In genomic region chr2:226683196-226683595, GRCh38 we compare ENCODE assay signal across 23 cellular contexts.
DNase-seq lines count a peak whose midpoint lies in the region; ATAC-seq and TF ChIP-seq lines count a peak whose summit lies in the region.
"Had no signal": no experiment of that assay in that cellular context is flagged by ENCODE, and none has a peak within 500 bp of the region (broad histone marks: within the 10 kb centered on the region; RNA-seq: fewer than 3 reads in every experiment).

No MANE protein-coding gene starts in this region.

- dilution Hi-C loops in IMR-90 (cut with HindIII; ENCODE audit: low sequenced_read_pairs, unreplicated experiment): no loop called here
- dilution Hi-C loops in mammary epithelial cell (cut with HindIII; ENCODE audit: low sequenced_read_pairs): no loop called here

- no peak overlapping the region for H3K27ac Mint-ChIP-seq in chondrocyte (ENCODE audit: unreplicated experiment)
- H3K27ac Mint-ChIP-seq: IgD-negative memory B cell, neural progenitor cell, T-cell had no signal

- in situ Hi-C loops in IMR-90 (cut with MboI; ENCODE audit: low sequenced_read_pairs) (no loop called here), mammary epithelial cell (cut with MboI; ENCODE audit: low sequenced_read_pairs in 2 of 2) (no loop called here)

- H3K4me3 Mint-ChIP-seq in chondrocyte (ENCODE audit: unreplicated experiment): no peak overlapping the region
- H3K4me3 Mint-ChIP-seq: central memory CD8-positive, alpha-beta T cell; IgD-negative memory B cell; neural progenitor cell; T-cell had no signal

- H4K20me1 ChIP-seq in IMR-90 (ENCODE audit: insufficient read depth, low read length): no peaks in the 10 kb centered on the region
- H4K20me1 ChIP-seq in mammary epithelial cell (ENCODE audit: insufficient read depth, low read length): no peaks in the 10 kb centered on the region

- H3K9ac ChIP-seq in IMR-90 (ENCODE audit: low read depth, low read length) (no peak overlapping the region), mammary epithelial cell (ENCODE audit: insufficient read depth, low read length) (no peak overlapping the region)
- H3K9ac ChIP-seq: neural progenitor cell had no signal

- H3K9me3 ChIP-seq in IMR-90 (ENCODE audit: control insufficient read depth, insufficient read depth, low read length) (no peaks in the 10 kb centered on the region), mammary epithelial cell (replicated peaks; ENCODE audit: insufficient read depth, low read length) (no peaks in the 10 kb centered on the region)
- H3K9me3 ChIP-seq: left ventricle myocardium inferior, mucosa of descending colon had no signal

- H2AK9ac ChIP-seq in IMR-90 (replicated peaks; ENCODE audit: low read depth, low read length, poor library complexity): no peak overlapping the region

- H3K27me3 Mint-ChIP-seq in chondrocyte (ENCODE audit: low read depth): no peaks in the 10 kb centered on the region

- peak; percentile 29 for ATAC-seq in IMR-90 (ENCODE audit: low read depth)
- ATAC-seq in foreskin keratinocyte: peak; percentile 99
- ATAC-seq: T-cell had no signal

- H3K4ac ChIP-seq in IMR-90 (ENCODE audit: low read depth, low read length): no peak overlapping the region

- H3K27ac ChIP-seq in IMR-90 (ENCODE audit: insufficient read depth, low read length) (no peak overlapping the region), mammary epithelial cell (ENCODE audit: insufficient read depth, low read depth, low read length) (no peak overlapping the region), foreskin keratinocyte (peak overlapping the region; percentile 61)
- H3K27ac ChIP-seq: neural progenitor cell had no signal

- TF ChIP-seq POLR2A in IMR-90 (IDR thresholded peaks at IDR 0.05; ENCODE audit: low read depth, low read length): no peak

- H2BK5ac ChIP-seq in IMR-90 (ENCODE audit: low read depth, low read length, poor library complexity, severe bottlenecking): no peak overlapping the region

- H4K91ac ChIP-seq in IMR-90 (ENCODE audit: insufficient read depth, low read depth, low read length): no peak overlapping the region

- H2AFZ ChIP-seq in IMR-90 (replicated peaks; ENCODE audit: low read length, poor library complexity): no peak overlapping the region
- H2AFZ ChIP-seq in mammary epithelial cell (ENCODE audit: low read depth, low read length): no peak overlapping the region
- H2AFZ ChIP-seq: neural progenitor cell had no signal

- H3K9me3 Mint-ChIP-seq in chondrocyte (ENCODE audit: low read depth): no peaks in the 10 kb centered on the region
- H3K9me3 Mint-ChIP-seq: central memory CD8-positive, alpha-beta T cell; T-cell had no signal

- H3K4me2 ChIP-seq in IMR-90 (ENCODE audit: low read depth, low read length) (no peak overlapping the region; the same call in 1 of the 2 replicates), mammary epithelial cell (ENCODE audit: insufficient read depth, low read depth, low read length) (no peak overlapping the region)
- H3K4me2 ChIP-seq: neural progenitor cell had no signal

- no peak overlapping the region for H2BK20ac ChIP-seq in IMR-90 (ENCODE audit: low read depth, low read length)

- TF ChIP-seq CTCF in IMR-90 (conservative IDR thresholded peaks at IDR 0.05; ENCODE audit: low read depth, low read length) (no peak), mammary epithelial cell (conservative IDR thresholded peaks at IDR 0.05 in 1 of 2, IDR thresholded peaks at IDR 0.05 in 1 of 2; ENCODE audit: extremely low read depth in 1 of 2, insufficient read depth in 1 of 2, low read depth in 1 of 2, low read length in 2 of 2) (no peak), foreskin keratinocyte (conservative IDR thresholded peaks at IDR 0.05) (no peak), chondrocyte (IDR thresholded peaks at IDR 0.05) (no peak)

- DNase-seq in AG08395 (ENCODE audit: low spot score) (peak; percentile 50), IMR-90 (peak; percentile 28), mammary epithelial cell (peak; percentile 66), foreskin keratinocyte (peak; percentile 91 to 96), chondrocyte (ENCODE audit: low spot score) (no peak), kidney glomerular epithelial cell (lab: John Stamatoyannopoulos, UW) (no peak), NCI-H1105 (lab: John Stamatoyannopoulos, UW) (no peak)
- DNase-seq in activated effector memory CD4-positive, alpha-beta T cell treated with Interleukin-2 at 50 U/mL for 16 hours: no peak
- DNase-seq: activated CD4-positive, alpha-beta T cell treated with anti-CD3 and anti-CD28 coated beads for 1 hour; activated naive CD4-positive, alpha-beta T cell treated with Interleukin-2 at 50 U/mL for 16 hours; activated T-cell treated with anti-CD3 and anti-CD28 coated beads, Interleukin-2, amount 50 U/mL, for 1 hour; C1 segment of cervical spinal cord; heart left ventricle; left ventricle myocardium inferior; mucosa of descending colon; NCI-H2171 treated with DMSO at 0.1 percent for 48 hours; NCI-H69; Right ventricle myocardium superior; substantia nigra; T-cell had no signal

- H4K8ac ChIP-seq in IMR-90 (ENCODE audit: low read depth in 2 of 2, low read length in 2 of 2): no peak overlapping the region; a peak in 1 of 4 replicates

- H3K23ac ChIP-seq in IMR-90 (ENCODE audit: low read depth, low read length): no peak overlapping the region

- H3K14ac ChIP-seq in IMR-90 (replicated peaks; ENCODE audit: low read depth, low read length): no peak overlapping the region

- TF ChIP-seq RAD21 in IMR-90 (IDR thresholded peaks at IDR 0.05; ENCODE audit: low read length): no peak

- no TSS peak for BruUV-seq in IMR-90 (replicated peaks; lab: Mats Ljungman, UMichigan)
- BruUV-seq in mammary epithelial cell (replicated peaks; lab: Mats Ljungman, UMichigan): no TSS peak

- H3K4me3 ChIP-seq in IMR-90 (ENCODE audit: insufficient read depth, low read depth, low read length): no peak overlapping the region
- H3K4me3 ChIP-seq in mammary epithelial cell (replicated peaks in 1 of 3; ENCODE audit: insufficient read depth in 1 of 3, low read depth in 2 of 3, low read length in 3 of 3): no peak overlapping the region
- H3K4me3 ChIP-seq: heart left ventricle, left ventricle myocardium inferior, mucosa of descending colon, neural progenitor cell had no signal

- H3K18ac ChIP-seq in IMR-90 (ENCODE audit: low read depth, low read length): peak overlapping the region; percentile 59; the same call in 1 of the 2 replicates

- intact Hi-C loops in IMR-90 (cut with micrococcal nuclease) (no loop called here), mammary epithelial cell (cut with micrococcal nuclease) (no loop called here)

- no peaks in the 10 kb centered on the region for H3K36me3 Mint-ChIP-seq in chondrocyte (ENCODE audit: low read depth)
- H3K36me3 Mint-ChIP-seq: neural progenitor cell, T-cell had no signal

- no peaks in the 10 kb centered on the region for H3K79me2 ChIP-seq in mammary epithelial cell (ENCODE audit: insufficient read depth, low read length)

- H3K36me3 ChIP-seq in IMR-90 (ENCODE audit: control insufficient read depth, insufficient read depth, low read length): no peaks in the 10 kb centered on the region
- H3K36me3 ChIP-seq in mammary epithelial cell (ENCODE audit: insufficient read depth, low read length): no peaks in the 10 kb centered on the region
- H3K36me3 ChIP-seq: heart left ventricle, left ventricle myocardium inferior, neural progenitor cell had no signal

- H3K27me3 ChIP-seq in IMR-90 (ENCODE audit: control insufficient read depth, insufficient read depth, low read length) (no peaks in the 10 kb centered on the region), mammary epithelial cell (ENCODE audit: insufficient read depth, low read length) (no peaks in the 10 kb centered on the region), foreskin keratinocyte (no peaks in the 10 kb centered on the region)
- H3K27me3 ChIP-seq: heart left ventricle, neural progenitor cell had no signal

- no peaks in the 10 kb centered on the region for H3K9me1 ChIP-seq in IMR-90 (ENCODE audit: insufficient read depth, low read length)

- H3K79me1 ChIP-seq in IMR-90 (ENCODE audit: low read depth in 1 of 2, low read length in 2 of 2): no peaks in the 10 kb centered on the region

- no peak overlapping the region for H3K56ac ChIP-seq in IMR-90 (ENCODE audit: extremely low read depth, insufficient read depth, low read length)

- H3K4me1 Mint-ChIP-seq in chondrocyte (ENCODE audit: low read depth): no peaks in the 10 kb centered on the region
- H3K4me1 Mint-ChIP-seq: IgD-negative memory B cell had no signal

- peak overlapping the region; percentile 47; the same call in 1 of the 2 replicates for H2BK120ac ChIP-seq in IMR-90 (ENCODE audit: low read depth, low read length)

- WGBS in IMR-90 (ENCODE audit: extremely low coverage in 2 of 2, insufficient read length in 1 of 2), 2 experiments: no CpG with 5 or more reads among the region's 2 CpGs
- 81% methylated on average over 2 of the region's 2 CpGs for WGBS in mammary epithelial cell (ENCODE audit: low coverage, missing lambda C conversion rate)

- CTCF ChIA-PET in IMR-90 (lab: Yijun Ruan, JAX): interaction anchor here (0.9 kb wide), 1 partner anchor 10 kb away, joined by 3 read pairs; no protein-coding TSS in a partner anchor
- CTCF ChIA-PET in mammary epithelial cell (lab: Charles Lee; ENCODE audit: low non-redundant PET): no interaction called here

- H2AK5ac ChIP-seq in IMR-90 (ENCODE audit: low read depth, low read length): no peak overlapping the region

- H2BK15ac ChIP-seq in IMR-90 (ENCODE audit: low read depth, low read length): no peak overlapping the region

- H3K4me1 ChIP-seq in IMR-90 (ENCODE audit: control insufficient read depth, insufficient read depth, low read length) (no peaks in the 10 kb centered on the region), mammary epithelial cell (ENCODE audit: insufficient read depth, low read length) (peaks cover 9% of the 10 kb centered on the region), foreskin keratinocyte (peaks cover 17% of the 10 kb centered on the region)

- POLR2A ChIA-PET in IMR-90 (lab: Charles Lee; ENCODE audit: unreplicated experiment): interaction anchor here (0.6 kb wide), 1 partner anchor 40 kb away, joined by 5 read pairs; no protein-coding TSS in a partner anchor

- peak overlapping the region; percentile 12; the same call in 1 of the 2 replicates for H4K5ac ChIP-seq in IMR-90 (ENCODE audit: low read depth, low read length)

TF ChIP-seq in IMR-90, 13 proteins besides CTCF, POLR2A, EP300 and RAD21 (continues in another document):
- TF ChIP-seq RFX5 (IDR thresholded peaks at IDR 0.05; ENCODE audit: low read depth, low read length): no peak
- no peak for TF ChIP-seq CEBPB (IDR thresholded peaks at IDR 0.05; ENCODE audit: low read depth, low read length)
- TF ChIP-seq USF2 (IDR thresholded peaks at IDR 0.05; ENCODE audit: low read depth, low read length): no peak
- no peak for TF ChIP-seq MAZ (IDR thresholded peaks at IDR 0.05; ENCODE audit: borderline replicate concordance, low read depth, low read length)

Comparison
In these comparisons a context has a peak if more than half of its experiments do, and no peak if none do; other contexts are left out.
1. DNase-seq: peak in AG08395 (single experiment), IMR-90 (single experiment), mammary epithelial cell (single experiment) and foreskin keratinocyte (2 of 2); none in chondrocyte (single experiment), kidney glomerular epithelial cell (single experiment), activated effector memory CD4-positive, alpha-beta T cell treated with Interleukin-2 at 50 U/mL for 16 hours (single experiment) and NCI-H1105 (single experiment).